In the genomic region with DNA sequence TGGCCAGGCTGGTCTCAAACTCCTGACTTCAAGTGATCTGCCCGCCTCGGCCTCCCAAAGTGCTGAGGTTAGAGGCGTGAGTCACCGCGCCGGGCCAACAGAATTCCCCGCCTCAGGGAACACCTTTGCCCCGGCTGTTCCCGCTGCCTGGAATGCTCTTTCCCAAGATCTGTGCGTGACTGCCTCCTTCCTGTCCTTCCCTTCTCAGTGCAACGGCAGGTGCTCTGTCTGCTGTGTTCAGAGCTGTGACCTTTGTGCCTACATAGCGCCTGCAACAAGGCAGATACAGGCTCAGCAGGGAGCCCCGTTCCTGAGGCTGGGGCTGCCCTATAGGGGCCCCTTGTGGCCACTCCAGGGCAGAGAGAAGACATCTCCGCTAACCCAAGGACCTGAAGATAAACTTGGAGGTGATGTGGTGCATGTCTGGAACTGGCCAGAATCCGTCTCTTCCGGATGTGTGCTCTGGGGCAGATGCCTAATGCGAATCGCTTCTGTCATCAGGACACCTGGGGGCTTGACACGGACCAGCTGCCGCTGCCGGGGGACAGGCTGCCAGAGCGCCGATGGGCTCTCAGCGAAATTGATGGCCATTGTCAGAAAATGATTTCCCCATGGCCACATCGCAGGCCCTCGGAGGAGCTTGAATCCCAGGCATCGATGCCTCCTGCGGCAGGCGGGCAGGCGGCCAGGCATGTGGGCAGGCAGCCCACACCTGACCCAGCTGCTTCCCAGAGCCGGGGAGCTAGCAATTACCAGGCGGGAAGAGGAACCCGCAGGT, we compare ENCODE assay signal across 1 cellular context.
TF ChIP-seq lines count a peak whose summit lies in the region.

No MANE protein-coding gene starts in this region.

TF ChIP-seq in HepG2, 621 proteins besides CTCF, POLR2A, EP300 and RAD21 (continued from another document and continues in another):
- TF ChIP-seq, protein P1, sequence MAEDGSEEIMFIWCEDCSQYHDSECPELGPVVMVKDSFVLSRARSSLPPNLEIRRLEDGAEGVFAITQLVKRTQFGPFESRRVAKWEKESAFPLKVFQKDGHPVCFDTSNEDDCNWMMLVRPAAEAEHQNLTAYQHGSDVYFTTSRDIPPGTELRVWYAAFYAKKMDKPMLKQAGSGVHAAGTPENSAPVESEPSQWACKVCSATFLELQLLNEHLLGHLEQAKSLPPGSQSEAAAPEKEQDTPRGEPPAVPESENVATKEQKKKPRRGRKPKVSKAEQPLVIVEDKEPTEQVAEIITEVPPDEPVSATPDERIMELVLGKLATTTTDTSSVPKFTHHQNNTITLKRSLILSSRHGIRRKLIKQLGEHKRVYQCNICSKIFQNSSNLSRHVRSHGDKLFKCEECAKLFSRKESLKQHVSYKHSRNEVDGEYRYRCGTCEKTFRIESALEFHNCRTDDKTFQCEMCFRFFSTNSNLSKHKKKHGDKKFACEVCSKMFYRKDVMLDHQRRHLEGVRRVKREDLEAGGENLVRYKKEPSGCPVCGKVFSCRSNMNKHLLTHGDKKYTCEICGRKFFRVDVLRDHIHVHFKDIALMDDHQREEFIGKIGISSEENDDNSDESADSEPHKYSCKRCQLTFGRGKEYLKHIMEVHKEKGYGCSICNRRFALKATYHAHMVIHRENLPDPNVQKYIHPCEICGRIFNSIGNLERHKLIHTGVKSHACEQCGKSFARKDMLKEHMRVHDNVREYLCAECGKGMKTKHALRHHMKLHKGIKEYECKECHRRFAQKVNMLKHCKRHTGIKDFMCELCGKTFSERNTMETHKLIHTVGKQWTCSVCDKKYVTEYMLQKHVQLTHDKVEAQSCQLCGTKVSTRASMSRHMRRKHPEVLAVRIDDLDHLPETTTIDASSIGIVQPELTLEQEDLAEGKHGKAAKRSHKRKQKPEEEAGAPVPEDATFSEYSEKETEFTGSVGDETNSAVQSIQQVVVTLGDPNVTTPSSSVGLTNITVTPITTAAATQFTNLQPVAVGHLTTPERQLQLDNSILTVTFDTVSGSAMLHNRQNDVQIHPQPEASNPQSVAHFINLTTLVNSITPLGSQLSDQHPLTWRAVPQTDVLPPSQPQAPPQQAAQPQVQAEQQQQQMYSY (CRISPR knock-in tag; IDR thresholded peaks at IDR 0.05), result no peak
- TF ChIP-seq, protein P2, sequence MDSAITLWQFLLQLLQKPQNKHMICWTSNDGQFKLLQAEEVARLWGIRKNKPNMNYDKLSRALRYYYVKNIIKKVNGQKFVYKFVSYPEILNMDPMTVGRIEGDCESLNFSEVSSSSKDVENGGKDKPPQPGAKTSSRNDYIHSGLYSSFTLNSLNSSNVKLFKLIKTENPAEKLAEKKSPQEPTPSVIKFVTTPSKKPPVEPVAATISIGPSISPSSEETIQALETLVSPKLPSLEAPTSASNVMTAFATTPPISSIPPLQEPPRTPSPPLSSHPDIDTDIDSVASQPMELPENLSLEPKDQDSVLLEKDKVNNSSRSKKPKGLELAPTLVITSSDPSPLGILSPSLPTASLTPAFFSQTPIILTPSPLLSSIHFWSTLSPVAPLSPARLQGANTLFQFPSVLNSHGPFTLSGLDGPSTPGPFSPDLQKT (CRISPR knock-in tag; IDR thresholded peaks at IDR 0.05; ENCODE audit: borderline replicate concordance), result no peak
- TF ChIP-seq JARID2 (CRISPR knock-in tag; IDR thresholded peaks at IDR 0.05; ENCODE audit: insufficient replicate concordance) (peak; percentile 47), HCFC1 (IDR thresholded peaks at IDR 0.05; ENCODE audit: low read depth, low read length) (no peak), CCDC6 (CRISPR knock-in tag; IDR thresholded peaks at IDR 0.05) (no peak), ISX (CRISPR knock-in tag; conservative IDR thresholded peaks at IDR 0.05) (no peak), NFIC (IDR thresholded peaks at IDR 0.05; ENCODE audit: low read length) (no peak), NFYB (CRISPR knock-in tag; IDR thresholded peaks at IDR 0.05) (no peak), FOXC1 (CRISPR knock-in tag; IDR thresholded peaks at IDR 0.05; ENCODE audit: borderline replicate concordance) (no peak; the same call in 1 of the 2 replicates), ZNF234 (CRISPR knock-in tag; conservative IDR thresholded peaks at IDR 0.05) (no peak), PAX8 (CRISPR knock-in tag; IDR thresholded peaks at IDR 0.05; ENCODE audit: borderline replicate concordance) (0 out of 2 replicates have a peak, but pooled peaks have one; percentile 66), POGZ (CRISPR knock-in tag; IDR thresholded peaks at IDR 0.05) (peak; percentile 59; the same call in 1 of the 2 replicates), ZNF703 (CRISPR knock-in tag; IDR thresholded peaks at IDR 0.05; ENCODE audit: borderline replicate concordance) (no peak), HNRNPL (IDR thresholded peaks at IDR 0.05; ENCODE audit: low read depth, low read length) (peak; percentile 5; the same call in 1 of the 2 replicates), KLF9 (CRISPR knock-in tag; IDR thresholded peaks at IDR 0.05; ENCODE audit: low read depth) (no peak), TGIF2 (CRISPR knock-in tag; IDR thresholded peaks at IDR 0.05) (peak; percentile 50; the same call in 1 of the 2 replicates), JDP2 (CRISPR knock-in tag; IDR thresholded peaks at IDR 0.05; ENCODE audit: borderline replicate concordance) (no peak), ZNF773 (CRISPR knock-in tag; IDR thresholded peaks at IDR 0.05; ENCODE audit: borderline replicate concordance) (no peak), ADNP (CRISPR knock-in tag; IDR thresholded peaks at IDR 0.05) (peak; percentile 58; the same call in 1 of the 2 replicates), ARNT (IDR thresholded peaks at IDR 0.05) (no peak), ATAD3A (CRISPR knock-in tag; IDR thresholded peaks at IDR 0.05) (no peak), ZNF780A (CRISPR knock-in tag; IDR thresholded peaks at IDR 0.05) (peak; percentile 99), ZNF235 (CRISPR knock-in tag; IDR thresholded peaks at IDR 0.05; ENCODE audit: borderline replicate concordance) (no peak), ETV5 (CRISPR knock-in tag; IDR thresholded peaks at IDR 0.05; ENCODE audit: borderline replicate concordance) (peak; percentile 91), NBN (conservative IDR thresholded peaks at IDR 0.05) (no peak), ZFP41 (CRISPR knock-in tag; IDR thresholded peaks at IDR 0.05; ENCODE audit: borderline replicate concordance) (no peak), IKZF1 (IDR thresholded peaks at IDR 0.05) (no peak), CREM (IDR thresholded peaks at IDR 0.05) (peak; percentile 32; the same call in 1 of the 2 replicates), CREM (CRISPR knock-in tag; IDR thresholded peaks at IDR 0.05) (no peak), HNRNPH1 (optimal IDR thresholded peaks at IDR 0.05; ENCODE audit: low read depth, low read length) (no peak), ZNF549 (CRISPR knock-in tag; IDR thresholded peaks at IDR 0.05) (no peak; the same call in 1 of the 2 replicates), KLF13 (CRISPR knock-in tag; IDR thresholded peaks at IDR 0.05) (no peak), TBL1XR1 (IDR thresholded peaks at IDR 0.05; ENCODE audit: borderline replicate concordance, low read length, partially characterized antibody) (peak; percentile 58), ZBTB8A (CRISPR knock-in tag; IDR thresholded peaks at IDR 0.05; ENCODE audit: borderline replicate concordance, low read depth) (0 out of 2 replicates have a peak, but pooled peaks have one; percentile 38), GFI1 (CRISPR knock-in tag; IDR thresholded peaks at IDR 0.05; ENCODE audit: borderline replicate concordance) (peak; percentile 82), ZNF878 (CRISPR knock-in tag; IDR thresholded peaks at IDR 0.05) (0 out of 2 replicates have a peak, but pooled peaks have one; percentile 29), ZNF747 (CRISPR knock-in tag; IDR thresholded peaks at IDR 0.05; ENCODE audit: borderline replicate concordance) (peak; percentile 56; the same call in 1 of the 2 replicates), NR2C2 (CRISPR knock-in tag; IDR thresholded peaks at IDR 0.05; ENCODE audit: borderline replicate concordance) (peak; percentile 73; the same call in 1 of the 2 replicates), NFE2 (CRISPR knock-in tag; IDR thresholded peaks at IDR 0.05) (no peak), ZNF652 (CRISPR knock-in tag; IDR thresholded peaks at IDR 0.05; ENCODE audit: borderline replicate concordance, low read depth) (peak; percentile 32; the same call in 1 of the 2 replicates), CENPT (CRISPR knock-in tag; IDR thresholded peaks at IDR 0.05; ENCODE audit: low read depth) (no peak), MLLT10 (CRISPR knock-in tag; IDR thresholded peaks at IDR 0.05) (no peak), MAFG (CRISPR knock-in tag; IDR thresholded peaks at IDR 0.05) (no peak)
- TF ChIP-seq, protein P3, sequence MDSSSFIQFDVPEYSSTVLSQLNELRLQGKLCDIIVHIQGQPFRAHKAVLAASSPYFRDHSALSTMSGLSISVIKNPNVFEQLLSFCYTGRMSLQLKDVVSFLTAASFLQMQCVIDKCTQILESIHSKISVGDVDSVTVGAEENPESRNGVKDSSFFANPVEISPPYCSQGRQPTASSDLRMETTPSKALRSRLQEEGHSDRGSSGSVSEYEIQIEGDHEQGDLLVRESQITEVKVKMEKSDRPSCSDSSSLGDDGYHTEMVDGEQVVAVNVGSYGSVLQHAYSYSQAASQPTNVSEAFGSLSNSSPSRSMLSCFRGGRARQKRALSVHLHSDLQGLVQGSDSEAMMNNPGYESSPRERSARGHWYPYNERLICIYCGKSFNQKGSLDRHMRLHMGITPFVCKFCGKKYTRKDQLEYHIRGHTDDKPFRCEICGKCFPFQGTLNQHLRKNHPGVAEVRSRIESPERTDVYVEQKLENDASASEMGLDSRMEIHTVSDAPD (CRISPR knock-in tag; IDR thresholded peaks at IDR 0.05), result peak; percentile 60; the same call in 1 of the 2 replicates
- TF ChIP-seq, protein P4, sequence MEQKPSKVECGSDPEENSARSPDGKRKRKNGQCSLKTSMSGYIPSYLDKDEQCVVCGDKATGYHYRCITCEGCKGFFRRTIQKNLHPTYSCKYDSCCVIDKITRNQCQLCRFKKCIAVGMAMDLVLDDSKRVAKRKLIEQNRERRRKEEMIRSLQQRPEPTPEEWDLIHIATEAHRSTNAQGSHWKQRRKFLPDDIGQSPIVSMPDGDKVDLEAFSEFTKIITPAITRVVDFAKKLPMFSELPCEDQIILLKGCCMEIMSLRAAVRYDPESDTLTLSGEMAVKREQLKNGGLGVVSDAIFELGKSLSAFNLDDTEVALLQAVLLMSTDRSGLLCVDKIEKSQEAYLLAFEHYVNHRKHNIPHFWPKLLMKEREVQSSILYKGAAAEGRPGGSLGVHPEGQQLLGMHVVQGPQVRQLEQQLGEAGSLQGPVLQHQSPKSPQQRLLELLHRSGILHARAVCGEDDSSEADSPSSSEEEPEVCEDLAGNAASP (CRISPR knock-in tag; IDR thresholded peaks at IDR 0.05; ENCODE audit: borderline replicate concordance), result peak; percentile 89
- TF ChIP-seq, protein P5, sequence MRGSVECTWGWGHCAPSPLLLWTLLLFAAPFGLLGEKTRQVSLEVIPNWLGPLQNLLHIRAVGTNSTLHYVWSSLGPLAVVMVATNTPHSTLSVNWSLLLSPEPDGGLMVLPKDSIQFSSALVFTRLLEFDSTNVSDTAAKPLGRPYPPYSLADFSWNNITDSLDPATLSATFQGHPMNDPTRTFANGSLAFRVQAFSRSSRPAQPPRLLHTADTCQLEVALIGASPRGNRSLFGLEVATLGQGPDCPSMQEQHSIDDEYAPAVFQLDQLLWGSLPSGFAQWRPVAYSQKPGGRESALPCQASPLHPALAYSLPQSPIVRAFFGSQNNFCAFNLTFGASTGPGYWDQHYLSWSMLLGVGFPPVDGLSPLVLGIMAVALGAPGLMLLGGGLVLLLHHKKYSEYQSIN (CRISPR knock-in tag; IDR thresholded peaks at IDR 0.05; ENCODE audit: borderline replicate concordance), result no peak
- TF ChIP-seq, protein P6, sequence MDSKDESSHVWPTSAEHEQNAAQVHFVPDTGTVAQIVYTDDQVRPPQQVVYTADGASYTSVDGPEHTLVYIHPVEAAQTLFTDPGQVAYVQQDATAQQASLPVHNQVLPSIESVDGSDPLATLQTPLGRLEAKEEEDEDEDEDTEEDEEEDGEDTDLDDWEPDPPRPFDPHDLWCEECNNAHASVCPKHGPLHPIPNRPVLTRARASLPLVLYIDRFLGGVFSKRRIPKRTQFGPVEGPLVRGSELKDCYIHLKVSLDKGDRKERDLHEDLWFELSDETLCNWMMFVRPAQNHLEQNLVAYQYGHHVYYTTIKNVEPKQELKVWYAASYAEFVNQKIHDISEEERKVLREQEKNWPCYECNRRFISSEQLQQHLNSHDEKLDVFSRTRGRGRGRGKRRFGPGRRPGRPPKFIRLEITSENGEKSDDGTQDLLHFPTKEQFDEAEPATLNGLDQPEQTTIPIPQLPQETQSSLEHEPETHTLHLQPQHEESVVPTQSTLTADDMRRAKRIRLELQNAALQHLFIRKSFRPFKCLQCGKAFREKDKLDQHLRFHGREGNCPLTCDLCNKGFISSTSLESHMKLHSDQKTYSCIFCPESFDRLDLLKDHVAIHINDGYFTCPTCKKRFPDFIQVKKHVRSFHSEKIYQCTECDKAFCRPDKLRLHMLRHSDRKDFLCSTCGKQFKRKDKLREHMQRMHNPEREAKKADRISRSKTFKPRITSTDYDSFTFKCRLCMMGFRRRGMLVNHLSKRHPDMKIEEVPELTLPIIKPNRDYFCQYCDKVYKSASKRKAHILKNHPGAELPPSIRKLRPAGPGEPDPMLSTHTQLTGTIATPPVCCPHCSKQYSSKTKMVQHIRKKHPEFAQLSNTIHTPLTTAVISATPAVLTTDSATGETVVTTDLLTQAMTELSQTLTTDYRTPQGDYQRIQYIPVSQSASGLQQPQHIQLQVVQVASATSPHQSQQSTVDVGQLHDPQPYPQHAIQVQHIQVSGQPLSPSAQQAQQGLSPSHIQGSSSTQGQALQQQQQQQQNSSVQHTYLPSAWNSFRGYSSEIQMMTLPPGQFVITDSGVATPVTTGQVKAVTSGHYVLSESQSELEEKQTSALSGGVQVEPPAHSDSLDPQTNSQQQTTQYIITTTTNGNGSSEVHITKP (CRISPR knock-in tag; IDR thresholded peaks at IDR 0.05; ENCODE audit: low read depth), result peak; percentile 78
- TF ChIP-seq, protein P7, sequence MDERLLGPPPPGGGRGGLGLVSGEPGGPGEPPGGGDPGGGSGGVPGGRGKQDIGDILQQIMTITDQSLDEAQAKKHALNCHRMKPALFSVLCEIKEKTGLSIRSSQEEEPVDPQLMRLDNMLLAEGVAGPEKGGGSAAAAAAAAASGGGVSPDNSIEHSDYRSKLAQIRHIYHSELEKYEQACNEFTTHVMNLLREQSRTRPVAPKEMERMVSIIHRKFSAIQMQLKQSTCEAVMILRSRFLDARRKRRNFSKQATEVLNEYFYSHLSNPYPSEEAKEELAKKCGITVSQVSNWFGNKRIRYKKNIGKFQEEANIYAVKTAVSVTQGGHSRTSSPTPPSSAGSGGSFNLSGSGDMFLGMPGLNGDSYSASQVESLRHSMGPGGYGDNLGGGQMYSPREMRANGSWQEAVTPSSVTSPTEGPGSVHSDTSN (CRISPR knock-in tag; IDR thresholded peaks at IDR 0.05), result no peak
- TF ChIP-seq, protein P8, sequence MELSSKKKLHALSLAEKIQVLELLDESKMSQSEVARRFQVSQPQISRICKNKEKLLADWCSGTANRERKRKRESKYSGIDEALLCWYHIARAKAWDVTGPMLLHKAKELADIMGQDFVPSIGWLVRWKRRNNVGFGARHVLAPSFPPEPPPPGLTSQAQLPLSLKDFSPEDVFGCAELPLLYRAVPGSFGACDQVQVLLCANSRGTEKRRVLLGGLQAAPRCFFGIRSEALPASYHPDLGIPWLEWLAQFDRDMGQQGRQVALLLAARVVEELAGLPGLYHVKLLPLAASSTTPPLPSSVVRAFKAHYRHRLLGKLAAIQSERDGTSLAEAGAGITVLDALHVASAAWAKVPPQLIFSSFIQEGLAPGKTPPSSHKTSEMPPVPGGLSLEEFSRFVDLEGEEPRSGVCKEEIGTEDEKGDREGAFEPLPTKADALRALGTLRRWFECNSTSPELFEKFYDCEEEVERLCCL (CRISPR knock-in tag; IDR thresholded peaks at IDR 0.05; ENCODE audit: borderline replicate concordance), result no peak
